7 cellular contexts compared by ENCODE assay signal in the genomic region with DNA sequence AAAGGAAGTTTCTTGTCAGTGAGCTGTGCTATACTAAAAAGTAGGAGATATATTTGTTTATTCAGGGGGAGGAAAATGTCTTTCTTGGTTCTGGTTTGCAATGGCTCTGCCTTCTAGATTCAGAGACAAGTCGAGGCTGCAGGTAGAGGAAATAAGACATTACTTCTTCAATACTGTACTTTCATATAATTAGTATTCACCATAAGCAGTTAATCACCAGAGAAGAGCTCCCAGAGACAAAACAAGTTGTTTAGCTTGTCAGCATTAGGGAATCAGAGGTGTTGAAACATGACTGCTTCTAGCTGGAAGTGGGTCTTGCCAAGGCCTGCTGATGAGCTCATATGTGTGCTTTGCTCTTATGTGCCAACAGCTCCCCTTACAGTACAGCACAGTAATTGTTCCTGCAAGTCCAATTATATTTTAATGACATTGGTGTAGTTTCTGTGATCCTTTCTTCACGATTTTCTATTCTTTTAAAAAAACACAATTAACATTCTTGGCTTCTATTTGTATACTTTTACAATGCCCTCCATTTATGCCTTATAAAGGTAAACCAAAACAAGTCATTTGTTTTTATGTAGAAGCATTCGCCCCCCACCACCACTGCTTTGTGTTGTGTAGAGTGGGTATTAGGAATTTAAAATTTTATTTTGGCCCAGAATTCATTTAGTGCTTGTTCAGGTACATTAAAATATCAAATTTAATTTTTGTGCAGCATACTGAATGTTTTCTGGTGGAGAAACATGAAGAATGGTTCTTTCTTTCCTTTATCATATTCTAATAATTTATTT.
DNase-seq lines count a peak whose midpoint lies in the region; ATAC-seq and TF ChIP-seq lines count a peak whose summit lies in the region.

No MANE protein-coding gene starts in this region.

- H3K4me3 ChIP-seq in HUES6 (ENCODE audit: low read depth, low read length) (no peak overlapping the region), osteoblast (ENCODE audit: insufficient read depth, low read length) (no peak overlapping the region)

- H3K4me1 Mint-ChIP-seq in glutamatergic neuron (ENCODE audit: low read depth, unreplicated experiment), result peaks cover 29% of the 10 kb centered on the region

- no peaks in the 10 kb centered on the region for H3K36me3 Mint-ChIP-seq in glutamatergic neuron (ENCODE audit: unreplicated experiment)

- no peak overlapping the region for H3K9ac ChIP-seq in HUES6 (ENCODE audit: low read length)

- peak overlapping the region; percentile 13 for H2AFZ ChIP-seq in osteoblast (ENCODE audit: low read length)

- DNase-seq in GM04503 (ENCODE audit: low read depth), result peak; percentile 76
- peak; percentile 90 for DNase-seq in NOMO-1 treated with DMSO at 0.1 percent for 48 hours (lab: John Stamatoyannopoulos, UW; ENCODE audit: unreplicated experiment)
- peak; percentile 7 for DNase-seq in activated naive CD8-positive, alpha-beta T cell treated with anti-CD3 and anti-CD28 coated beads, Interleukin-2, amount 50 U/mL, for 16 hours (ENCODE audit: low read depth, low spot score)
- DNase-seq in glutamatergic neuron, result peak; percentile 27
- no peak for DNase-seq in osteoblast (ENCODE audit: insufficient read length, low spot score, missing footprints)

- peaks cover 47% of the 10 kb centered on the region for H3K4me1 ChIP-seq in HUES6 (ENCODE audit: control insufficient read depth, insufficient read depth, low read length)
- H3K4me1 ChIP-seq in osteoblast (ENCODE audit: insufficient read depth, low read length), result peaks cover 24% of the 10 kb centered on the region

- ATAC-seq in GM21576 (IDR thresholded peaks at IDR 0.05; ENCODE audit: unreplicated experiment), result peak; percentile 80

- TF ChIP-seq CTCF in glutamatergic neuron (IDR thresholded peaks at IDR 0.05; ENCODE audit: partially characterized antibody, unreplicated experiment) (peak; percentile 58), osteoblast (IDR thresholded peaks at IDR 0.05; ENCODE audit: extremely low read depth, low read depth, low read length) (peak; percentile 85)

- no peak overlapping the region for H3K4me2 ChIP-seq in osteoblast (ENCODE audit: insufficient read depth, low read length)

- no peaks in the 10 kb centered on the region for H3K27me3 Mint-ChIP-seq in glutamatergic neuron (ENCODE audit: unreplicated experiment)

- peaks cover 2% of the 10 kb centered on the region for H3K9me3 Mint-ChIP-seq in glutamatergic neuron (ENCODE audit: unreplicated experiment)

- peak overlapping the region; percentile 57; the same call in 1 of the 2 replicates for H3K27ac ChIP-seq in HUES6 (ENCODE audit: low read depth, low read length)
- peak overlapping the region; percentile 86 for H3K27ac ChIP-seq in osteoblast (ENCODE audit: low read depth, low read length)

- no peak overlapping the region for H3K4me3 Mint-ChIP-seq in glutamatergic neuron (ENCODE audit: unreplicated experiment)

- H3K79me2 ChIP-seq in osteoblast (ENCODE audit: insufficient read depth, low read length), result no peaks in the 10 kb centered on the region

- H3K27ac Mint-ChIP-seq in glutamatergic neuron (ENCODE audit: unreplicated experiment), result peak overlapping the region; percentile 86

- H3K27me3 ChIP-seq in HUES6 (ENCODE audit: control insufficient read depth, insufficient read depth, low read length) (no peaks in the 10 kb centered on the region), osteoblast (ENCODE audit: insufficient read depth, low read length) (no peaks in the 10 kb centered on the region)

- no peaks in the 10 kb centered on the region for H4K20me1 ChIP-seq in osteoblast (ENCODE audit: insufficient read depth, low read length)

- H3K36me3 ChIP-seq in HUES6 (ENCODE audit: control insufficient read depth, insufficient read depth, low read length) (no peaks in the 10 kb centered on the region), osteoblast (ENCODE audit: insufficient read depth, low read length) (no peaks in the 10 kb centered on the region)

- H3K9me3 ChIP-seq in HUES6 (ENCODE audit: control insufficient read depth, insufficient read depth, low read depth, low read length), result no peaks in the 10 kb centered on the region
- no peaks in the 10 kb centered on the region for H3K9me3 ChIP-seq in osteoblast (ENCODE audit: low read depth, low read length)
